28 cellular contexts compared by ENCODE assay signal in the genomic region with DNA sequence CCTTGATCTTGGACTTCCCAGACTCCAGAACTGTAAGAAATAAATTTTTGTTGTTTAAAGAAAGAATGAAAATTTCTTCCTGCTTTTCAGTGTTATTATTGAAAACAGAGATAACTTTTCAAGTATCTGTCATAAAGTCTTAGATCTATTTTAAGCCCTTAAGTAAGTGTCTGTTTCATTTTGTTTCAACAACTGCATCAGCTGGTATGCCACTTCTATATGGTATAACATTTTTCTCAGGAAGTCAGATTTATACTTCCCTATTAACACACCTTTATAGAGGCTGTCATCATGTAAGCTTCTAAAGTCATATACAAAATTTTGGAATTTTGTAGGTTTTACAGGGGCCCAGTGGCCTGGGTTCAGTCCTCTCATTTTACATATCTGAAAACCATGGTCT.
"Had no signal": no experiment of that assay in that cellular context is flagged by ENCODE, and none has a peak within 500 bp of the region (broad histone marks: within the 10 kb centered on the region; RNA-seq: fewer than 3 reads in every experiment).

No MANE protein-coding gene starts in this region.

- H3K9me3 ChIP-seq: breast epithelium, colonic mucosa, prostate gland, right atrium auricular region, spleen, thoracic aorta, upper lobe of left lung had no signal

- H3K27me3 Mint-ChIP-seq: activated CD4-positive, alpha-beta T cell treated with anti-CD3 and anti-CD28 coated beads, Interleukin-2, amount 10 ng/mL, durations not matched to agents 24 days and 14 days; activated CD8-positive, alpha-beta memory T cell treated with anti-CD3 and anti-CD28 coated beads, Interleukin-2, amount 10 ng/mL, durations not matched to agents 7 days and 5 days; activated CD8-positive, alpha-beta T cell treated with anti-CD3 and anti-CD28 coated beads for 36 hours; activated naive CD8-positive, alpha-beta T cell treated with anti-CD3 and anti-CD28 coated beads, Interleukin-2, amount 10 ng/mL, durations not matched to agents 7 days and 5 days; central memory CD8-positive, alpha-beta T cell; effector memory CD8-positive, alpha-beta T cell had no signal

- DNase-seq: activated CD4-positive, alpha-beta T cell treated with anti-CD3 and anti-CD28 coated beads, Interleukin-2, amount 10 ng/mL, durations not matched to agents 24 days and 14 days; activated CD8-positive, alpha-beta memory T cell treated with anti-CD3 and anti-CD28 coated beads, Interleukin-2, amount 10 ng/mL, durations not matched to agents 7 days and 5 days; activated CD8-positive, alpha-beta T cell treated with anti-CD3 and anti-CD28 coated beads for 36 hours; activated gamma-delta T cell treated with Interleukin-2 at 50 U/mL for 16 hours; activated naive CD8-positive, alpha-beta T cell treated with anti-CD3 and anti-CD28 coated beads, Interleukin-2, amount 10 ng/mL, durations not matched to agents 7 days and 5 days; activated T-cell treated with anti-CD3 and anti-CD28 coated beads for 4 hours; amniotic stem cell; colonic mucosa; dorsolateral prefrontal cortex; effector memory CD8-positive, alpha-beta T cell; foreskin melanocyte; glutamatergic neuron; hippocampal formation; left ventricle myocardium superior; midbrain; natural killer cell; spleen; stimulated activated CD4-positive, alpha-beta T cell treated with anti-CD3 and anti-CD28 coated beads, Interleukin-4, amount 100 ng/mL, for 1 hour; stimulated activated naive CD4-positive, alpha-beta T cell treated with Interleukin-2 at 50 U/mL for 16 hours; upper lobe of left lung had no signal

- H3K4me3 ChIP-seq: breast epithelium, colonic mucosa, dorsolateral prefrontal cortex, prostate gland, right atrium auricular region, spleen, thoracic aorta, upper lobe of left lung had no signal

- H3K27me3 ChIP-seq: breast epithelium, colonic mucosa, dorsolateral prefrontal cortex, right atrium auricular region, spleen, upper lobe of left lung had no signal

- H3K9me3 Mint-ChIP-seq: activated CD4-positive, alpha-beta T cell treated with anti-CD3 and anti-CD28 coated beads, Interleukin-2, amount 10 ng/mL, durations not matched to agents 24 days and 14 days; activated CD8-positive, alpha-beta T cell treated with anti-CD3 and anti-CD28 coated beads for 36 hours; central memory CD8-positive, alpha-beta T cell; effector memory CD8-positive, alpha-beta T cell; natural killer cell; T-helper 2 cell treated with Interferon-gamma antibody and Interleukin-4, amounts not matched to agents 5 μg/mL and 100 μg/mL, for 36 hours had no signal

- H3K36me3 Mint-ChIP-seq: natural killer cell had no signal

- H3K36me3 ChIP-seq: breast epithelium, colonic mucosa, prostate gland, right atrium auricular region, thoracic aorta, upper lobe of left lung had no signal

- H3K27ac ChIP-seq: breast epithelium, colonic mucosa, dorsolateral prefrontal cortex, prostate gland, spleen, thoracic aorta, upper lobe of left lung, VCaP had no signal

- ATAC-seq: activated CD8-positive, alpha-beta memory T cell treated with anti-CD3 and anti-CD28 coated beads, Interleukin-2, amount 10 ng/mL, durations not matched to agents 7 days and 5 days; activated CD8-positive, alpha-beta T cell treated with anti-CD3 and anti-CD28 coated beads for 36 hours; effector memory CD8-positive, alpha-beta T cell; esophagus mucosa; left ventricle myocardium superior; natural killer cell had no signal

- H3K27ac Mint-ChIP-seq: activated CD4-positive, alpha-beta T cell treated with anti-CD3 and anti-CD28 coated beads, Interleukin-2, amount 10 ng/mL, durations not matched to agents 24 days and 14 days; activated CD8-positive, alpha-beta memory T cell treated with anti-CD3 and anti-CD28 coated beads, Interleukin-2, amount 10 ng/mL, durations not matched to agents 7 days and 5 days; activated CD8-positive, alpha-beta T cell treated with anti-CD3 and anti-CD28 coated beads for 36 hours; activated naive CD8-positive, alpha-beta T cell treated with anti-CD3 and anti-CD28 coated beads, Interleukin-2, amount 10 ng/mL, durations not matched to agents 7 days and 5 days; natural killer cell; T-helper 2 cell treated with Interferon-gamma antibody and Interleukin-4, amounts not matched to agents 5 μg/mL and 100 μg/mL, for 36 hours had no signal

- H3K4me3 Mint-ChIP-seq: activated CD4-positive, alpha-beta T cell treated with anti-CD3 and anti-CD28 coated beads, Interleukin-2, amount 10 ng/mL, durations not matched to agents 24 days and 14 days; activated CD8-positive, alpha-beta memory T cell treated with anti-CD3 and anti-CD28 coated beads, Interleukin-2, amount 10 ng/mL, durations not matched to agents 7 days and 5 days; activated CD8-positive, alpha-beta T cell treated with anti-CD3 and anti-CD28 coated beads for 36 hours; activated naive CD8-positive, alpha-beta T cell treated with anti-CD3 and anti-CD28 coated beads, Interleukin-2, amount 10 ng/mL, durations not matched to agents 7 days and 5 days; central memory CD8-positive, alpha-beta T cell; effector memory CD8-positive, alpha-beta T cell; natural killer cell; T-helper 2 cell treated with Interferon-gamma antibody and Interleukin-4, amounts not matched to agents 5 μg/mL and 100 μg/mL, for 36 hours had no signal

- H3K4me1 ChIP-seq: colonic mucosa had no signal
